1 cellular context compared by ENCODE assay signal in the genomic region with DNA sequence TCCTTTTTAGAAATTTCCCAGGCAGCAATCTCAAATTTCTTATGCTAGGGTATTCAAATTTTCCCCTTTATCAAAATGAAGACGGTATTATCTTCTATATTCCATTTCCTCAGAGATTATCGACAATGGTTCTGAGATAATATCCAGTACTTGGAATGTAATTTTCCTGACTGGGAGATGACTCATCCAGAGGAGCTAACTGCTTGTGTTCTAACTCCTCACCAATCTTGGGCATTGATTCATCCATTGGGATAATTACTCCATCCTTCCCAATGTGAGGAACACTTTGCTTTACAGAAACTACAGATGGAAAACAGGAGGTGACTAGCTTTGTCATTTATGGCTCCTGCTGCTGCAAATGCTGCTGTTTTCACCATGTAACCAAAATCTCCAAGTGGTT.
A peak's percentile ranks its signal among the peaks of the same experiment; 100 is the strongest.
TF ChIP-seq lines count a peak whose summit lies in the region.

No MANE protein-coding gene starts in this region.

TF ChIP-seq in IMR-90, 13 proteins besides CTCF, POLR2A, EP300 and RAD21:
- TF ChIP-seq SMC3 (IDR thresholded peaks at IDR 0.05; ENCODE audit: low read depth, low read length) (no peak), BHLHE40 (IDR thresholded peaks at IDR 0.05; ENCODE audit: low read depth, low read length) (no peak), CHD1 (IDR thresholded peaks at IDR 0.05; ENCODE audit: low read depth, low read length) (no peak), FOS (IDR thresholded peaks at IDR 0.05; ENCODE audit: low read depth, low read length) (peak; percentile 56; the same call in 1 of the 2 replicates), MAFK (IDR thresholded peaks at IDR 0.05; ENCODE audit: low read depth, low read length) (no peak), RFX5 (IDR thresholded peaks at IDR 0.05; ENCODE audit: low read depth, low read length) (no peak)
TF ChIP-seq in IMR-90: peak in this region for 1.
